14 cellular contexts compared by ENCODE assay signal in genomic region chr20:25299801-25300200, GRCh38. TPM values are rescaled to one million over a fixed set of nuclear protein-coding genes. Genes with fewer than 3 reads are reported as not detected.
A peak's percentile ranks its signal among the peaks of the same experiment; 100 is the strongest.
DNase-seq lines count a peak whose midpoint lies in the region; ATAC-seq and TF ChIP-seq lines count a peak whose summit lies in the region.
"Had no signal": no experiment of that assay in that cellular context is flagged by ENCODE, and none has a peak within 500 bp of the region (broad histone marks: within the 10 kb centered on the region; RNA-seq: fewer than 3 reads in every experiment).

No MANE protein-coding gene starts in this region.

- H3K4me3 Mint-ChIP-seq in stimulated activated naive CD8-positive, alpha-beta T cell treated with anti-CD3 and anti-CD28 coated beads, Interleukin-15, amount 100 ng/mL, for 72 hours, result no peak overlapping the region
- H3K4me3 Mint-ChIP-seq: T-helper 1 cell treated with Interleukin-12 subunit alpha and Interleukin-12 subunit beta and Interleukin-4 antibody, amounts not matched to agents 30 μg/mL and 1 μg/mL, for 36 hours had no signal

- H3K27me3 Mint-ChIP-seq in stimulated activated naive CD8-positive, alpha-beta T cell treated with anti-CD3 and anti-CD28 coated beads, Interleukin-15, amount 100 ng/mL, for 72 hours, result no peaks in the 10 kb centered on the region
- H3K27me3 Mint-ChIP-seq: IgD-negative memory B cell had no signal

- DNase-seq in stimulated activated naive CD8-positive, alpha-beta T cell treated with anti-CD3 and anti-CD28 coated beads, Interleukin-15, amount 100 ng/mL, for 72 hours, result no peak
- DNase-seq in stimulated activated naive CD8-positive, alpha-beta T cell treated with anti-CD3 and anti-CD28 coated beads, Interleukin-15, Interleukin-2, amounts not matched to agents 100 U/mL and 50 U/mL, for 24 hours, result no peak
- peak; percentile 99 for DNase-seq in RPMI8226
- DNase-seq in fibroblast of villous mesenchyme (ENCODE audit: low read depth), result no peak
- DNase-seq in NCI-H1048 (lab: John Stamatoyannopoulos, UW), result no peak
- DNase-seq in SIG-M5 (lab: John Stamatoyannopoulos, UW), result no peak
- DNase-seq: Calu3, caudate nucleus, NCI-H524 had no signal

- H3K4me1 Mint-ChIP-seq in stimulated activated naive CD8-positive, alpha-beta T cell treated with anti-CD3 and anti-CD28 coated beads, Interleukin-15, amount 100 ng/mL, for 72 hours, result peaks cover 26% of the 10 kb centered on the region

- peak overlapping the region; percentile 22 to 90 for H3K27ac Mint-ChIP-seq in stimulated activated naive CD8-positive, alpha-beta T cell treated with anti-CD3 and anti-CD28 coated beads, Interleukin-15, amount 100 ng/mL, for 72 hours
- H3K27ac Mint-ChIP-seq: IgD-negative memory B cell; T-helper 1 cell treated with Interleukin-12 subunit alpha and Interleukin-12 subunit beta and Interleukin-4 antibody, amounts not matched to agents 30 μg/mL and 1 μg/mL, for 36 hours had no signal

- peak; percentile 6 for TF ChIP-seq CTCF in fibroblast of villous mesenchyme (IDR thresholded peaks at IDR 0.05; ENCODE audit: insufficient read depth, low read depth, low read length)

- ATAC-seq in stimulated activated naive CD8-positive, alpha-beta T cell treated with anti-CD3 and anti-CD28 coated beads, Interleukin-15, amount 100 ng/mL, for 72 hours, result peak; percentile 21
- no peak for ATAC-seq in stimulated activated naive CD8-positive, alpha-beta T cell treated with anti-CD3 and anti-CD28 coated beads, Interleukin-15, Interleukin-2, amounts not matched to agents 100 U/mL and 50 U/mL, for 24 hours
- no peak for ATAC-seq in HG02981 (IDR thresholded peaks at IDR 0.05; ENCODE audit: unreplicated experiment)
- ATAC-seq in GM21717 (IDR thresholded peaks at IDR 0.05; ENCODE audit: unreplicated experiment), result no peak
- ATAC-seq: sciatic nerve had no signal

- H3K9me3 Mint-ChIP-seq in stimulated activated naive CD8-positive, alpha-beta T cell treated with anti-CD3 and anti-CD28 coated beads, Interleukin-15, amount 100 ng/mL, for 72 hours, result no peaks in the 10 kb centered on the region
- H3K9me3 Mint-ChIP-seq: IgD-negative memory B cell; T-helper 1 cell treated with Interleukin-12 subunit alpha and Interleukin-12 subunit beta and Interleukin-4 antibody, amounts not matched to agents 30 μg/mL and 1 μg/mL, for 36 hours had no signal

- no peak overlapping the region for H3K4me3 ChIP-seq in fibroblast of villous mesenchyme (ENCODE audit: low read depth, low read length)

RNA-seq across cellular contexts. Expression of gene PYGB, which starts 51.9 kb away (rescaled TPM):
- 110 and 151 TPM in 2 replicates for total RNA-seq in fibroblast of villous mesenchyme
